In genomic region chr19:48637449-48637947, GRCh38 we compare ENCODE assay signal across 1 cellular context.
TF ChIP-seq lines count a peak whose summit lies in the region.

No MANE protein-coding gene starts in this region.

TF ChIP-seq in K562, 482 proteins besides CTCF, POLR2A, EP300 and RAD21 (continued from another document and continues in another):
- TF ChIP-seq ZBTB49 (CRISPR knock-in tag; IDR thresholded peaks at IDR 0.05; ENCODE audit: borderline replicate concordance) (no peak; the same call in 1 of the 2 replicates), RBFOX2 (IDR thresholded peaks at IDR 0.05; ENCODE audit: low read depth, low read length) (peak; percentile 65), ZNF212 (CRISPR knock-in tag; IDR thresholded peaks at IDR 0.05) (no peak), ILF3 (IDR thresholded peaks at IDR 0.05; ENCODE audit: borderline replicate concordance) (no peak), ZHX1 (conservative IDR thresholded peaks at IDR 0.05; ENCODE audit: low read length) (no peak), ZNF507 (tag; conservative IDR thresholded peaks at IDR 0.05) (no peak), MTA2 (IDR thresholded peaks at IDR 0.05; ENCODE audit: low read depth) (no peak), FUS (optimal IDR thresholded peaks at IDR 0.05; ENCODE audit: low read depth, low read length) (no peak), ZNF398 (CRISPR knock-in tag; IDR thresholded peaks at IDR 0.05) (no peak), DNMT1 (IDR thresholded peaks at IDR 0.05) (no peak), ATF6 (CRISPR knock-in tag; IDR thresholded peaks at IDR 0.05) (peak; percentile 95; the same call in 1 of the 2 replicates), HBP1 (CRISPR knock-in tag; IDR thresholded peaks at IDR 0.05) (no peak), PML (IDR thresholded peaks at IDR 0.05; ENCODE audit: low read length) (no peak), CBFA2T2 (conservative IDR thresholded peaks at IDR 0.05) (0 out of 2 replicates have a peak, but pooled peaks have one; percentile 17), THAP12 (CRISPR knock-in tag; IDR thresholded peaks at IDR 0.05) (peak; percentile 59; the same call in 1 of the 2 replicates), PHF21A (IDR thresholded peaks at IDR 0.05; ENCODE audit: borderline replicate concordance, low read depth) (no peak), RBBP5 (IDR thresholded peaks at IDR 0.05; ENCODE audit: borderline replicate concordance, insufficient read depth, low read length, poor library complexity, severe bottlenecking) (no peak), SMARCE1 (IDR thresholded peaks at IDR 0.05) (no peak), ETV1 (tag; conservative IDR thresholded peaks at IDR 0.05; ENCODE audit: low read depth) (no peak), ARID3B (CRISPR knock-in tag; IDR thresholded peaks at IDR 0.05; ENCODE audit: borderline replicate concordance) (no peak), ZNF143 (CRISPR knock-in tag; IDR thresholded peaks at IDR 0.05) (no peak), USF1 (CRISPR knock-in tag; IDR thresholded peaks at IDR 0.05) (peak; percentile 93), SMAD3 (CRISPR knock-in tag; conservative IDR thresholded peaks at IDR 0.05) (no peak), BHLHE40 (IDR thresholded peaks at IDR 0.05; ENCODE audit: low read length) (peak; percentile 92), CREBBP (IDR thresholded peaks at IDR 0.05; ENCODE audit: low read depth, low read length) (no peak), GABPB1 (CRISPR knock-in tag; IDR thresholded peaks at IDR 0.05) (peak; percentile 78), ZNF740 (CRISPR knock-in tag; IDR thresholded peaks at IDR 0.05) (peak; percentile 49; the same call in 1 of the 2 replicates), ZNF740 (tag; IDR thresholded peaks at IDR 0.05) (no peak), RBM39 (optimal IDR thresholded peaks at IDR 0.05; ENCODE audit: low read depth, low read length) (no peak), KLF13 (tag; IDR thresholded peaks at IDR 0.05; ENCODE audit: borderline replicate concordance, low read depth) (no peak), ZFP36 (IDR thresholded peaks at IDR 0.05; ENCODE audit: low read depth, low read length, partially characterized antibody) (no peak), ZNF140 (CRISPR knock-in tag; IDR thresholded peaks at IDR 0.05) (no peak), MAZ (CRISPR knock-in tag; conservative IDR thresholded peaks at IDR 0.05 in 1 of 2, IDR thresholded peaks at IDR 0.05 in 1 of 2) (peak; percentile 93 to 96), BRF2 (IDR thresholded peaks at IDR 0.05; ENCODE audit: borderline replicate concordance, insufficient read depth, insufficient read length) (no peak), ZBTB5 (IDR thresholded peaks at IDR 0.05) (no peak), ZBTB12 (CRISPR knock-in tag; IDR thresholded peaks at IDR 0.05) (no peak), POLR3G (IDR thresholded peaks at IDR 0.05; ENCODE audit: extremely low read depth, insufficient read length, insufficient replicate concordance) (no peak), ZNF263 (CRISPR knock-in tag; IDR thresholded peaks at IDR 0.05; ENCODE audit: borderline replicate concordance) (peak; percentile 75; the same call in 1 of the 2 replicates)
